18 cellular contexts compared by ENCODE assay signal in the genomic region with DNA sequence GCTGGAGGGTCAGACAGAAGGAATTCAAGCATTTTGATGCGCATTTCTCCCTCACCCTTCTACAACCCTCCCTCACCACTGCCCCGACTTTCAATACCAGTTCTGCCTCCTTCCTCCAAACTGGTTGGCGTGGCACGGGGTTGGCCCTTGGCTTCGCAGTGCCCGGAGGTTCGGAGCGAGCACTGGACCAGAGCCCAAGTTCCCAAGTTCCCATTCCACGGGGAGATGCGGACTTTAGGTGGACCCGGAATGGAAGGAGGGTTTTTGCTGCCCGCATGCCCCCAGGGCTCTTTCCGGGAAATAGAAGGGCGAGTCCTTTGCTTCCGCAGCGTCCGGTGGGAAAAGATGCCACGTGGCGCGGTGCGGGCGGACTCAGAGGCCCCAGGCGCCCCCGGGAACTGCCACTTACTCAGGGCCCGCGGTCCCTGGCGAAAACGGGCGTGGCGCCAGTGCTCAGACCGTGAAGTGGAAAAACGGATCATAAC. TPM values are rescaled to one million over a fixed set of nuclear protein-coding genes. Genes with fewer than 3 reads are reported as not detected.
DNase-seq lines count a peak whose midpoint lies in the region; ATAC-seq and TF ChIP-seq lines count a peak whose summit lies in the region.
"Had no signal": no experiment of that assay in that cellular context is flagged by ENCODE, and none has a peak within 500 bp of the region (broad histone marks: within the 10 kb centered on the region; RNA-seq: fewer than 3 reads in every experiment).

No MANE protein-coding gene starts in this region.

- H4K20me1 ChIP-seq in mammary epithelial cell (ENCODE audit: insufficient read depth, low read length) = no peaks in the 10 kb centered on the region

- H3K27ac ChIP-seq in mammary epithelial cell (ENCODE audit: insufficient read depth, low read depth, low read length) = no peak overlapping the region
- H3K27ac ChIP-seq in thoracic aorta = no peak overlapping the region
- H3K27ac ChIP-seq in aorta (ENCODE audit: low read depth in 1 of 2, low read length in 2 of 2) = no peak overlapping the region
- H3K27ac ChIP-seq: A549, WERI-Rb-1 had no signal

- H3K9me3 ChIP-seq in mammary epithelial cell (replicated peaks; ENCODE audit: insufficient read depth, low read length) (no peaks in the 10 kb centered on the region), thoracic aorta (no peaks in the 10 kb centered on the region), aorta (ENCODE audit: control insufficient read depth, low read length) (no peaks in the 10 kb centered on the region)
- H3K9me3 ChIP-seq: A549, HAP-1 had no signal

- no peak overlapping the region for H2AFZ ChIP-seq in mammary epithelial cell (ENCODE audit: low read depth, low read length)

- H3K27me3 ChIP-seq in mammary epithelial cell (ENCODE audit: insufficient read depth, low read length) = peaks cover 20% of the 10 kb centered on the region
- H3K27me3 ChIP-seq in thoracic aorta (replicated peaks; ENCODE audit: insufficient read depth) = no peaks in the 10 kb centered on the region
- H3K27me3 ChIP-seq in aorta (ENCODE audit: control insufficient read depth in 1 of 2, insufficient read depth in 2 of 2, low read length in 1 of 2) = no peaks in the 10 kb centered on the region

- in situ Hi-C loops in mammary epithelial cell (cut with MboI; ENCODE audit: low sequenced_read_pairs in 2 of 2) (no loop called here), G401 (cut with HindIII; ENCODE audit: low sequenced_read_pairs) (no loop called here)

- TF ChIP-seq CTCF in mammary epithelial cell (conservative IDR thresholded peaks at IDR 0.05 in 1 of 2, IDR thresholded peaks at IDR 0.05 in 1 of 2; ENCODE audit: extremely low read depth in 1 of 2, insufficient read depth in 1 of 2, low read depth in 1 of 2, low read length in 2 of 2) = no peak
- TF ChIP-seq CTCF in thoracic aorta (IDR thresholded peaks at IDR 0.05) = no peak

- H3K4me3 ChIP-seq in mammary epithelial cell (replicated peaks in 1 of 3; ENCODE audit: insufficient read depth in 1 of 3, low read depth in 2 of 3, low read length in 3 of 3) = no peak overlapping the region
- peak overlapping the region; percentile 39 for H3K4me3 ChIP-seq in thoracic aorta
- H3K4me3 ChIP-seq in aorta (ENCODE audit: low read length in 2 of 2) = no peak overlapping the region
- H3K4me3 ChIP-seq: A549, HAP-1 had no signal

- dilution Hi-C loops in mammary epithelial cell (cut with HindIII; ENCODE audit: low sequenced_read_pairs) = loop anchor here (10.0 kb wide), 1 partner anchor 62 kb away; no protein-coding TSS in a partner anchor

- intact Hi-C loops in mammary epithelial cell (cut with micrococcal nuclease) (no loop called here), aorta (cut with DNase I) (no loop called here)

- H3K4me2 ChIP-seq in mammary epithelial cell (ENCODE audit: insufficient read depth, low read depth, low read length) = peak overlapping the region; percentile 32
- H3K4me2 ChIP-seq: A549 had no signal

- ATAC-seq in thoracic aorta (ENCODE audit: insufficient number of reproducible peaks, low FRiP score, low read depth) (no peak), aorta (ENCODE audit: low FRiP score) (no peak)
- ATAC-seq: A549, natural killer cell, Panc1 had no signal

- H3K79me2 ChIP-seq in mammary epithelial cell (ENCODE audit: insufficient read depth, low read length) = no peaks in the 10 kb centered on the region

- H3K4me1 ChIP-seq in mammary epithelial cell (ENCODE audit: insufficient read depth, low read length) (peaks cover 8% of the 10 kb centered on the region), thoracic aorta (ENCODE audit: control insufficient read depth in 1 of 2, low read depth in 2 of 2) (peaks cover 0 to 12% of the 10 kb centered on the region in 2 donors), aorta (ENCODE audit: control insufficient read depth in 1 of 2, insufficient read depth in 2 of 2, low read length in 2 of 2) (no peaks in the 10 kb centered on the region)
- H3K4me1 ChIP-seq: A549, HAP-1 had no signal

- no TSS peak for BruUV-seq in mammary epithelial cell (replicated peaks; lab: Mats Ljungman, UMichigan)

- no peak overlapping the region for H3K9ac ChIP-seq in mammary epithelial cell (ENCODE audit: insufficient read depth, low read length)

- peak; percentile 51 for DNase-seq in SIG-M5 treated with dmso at 0.1 percent for 504 hours (lab: John Stamatoyannopoulos, UW; ENCODE audit: unreplicated experiment)
- DNase-seq in SIG-M5 (lab: John Stamatoyannopoulos, UW) = no peak
- DNase-seq in mammary epithelial cell = no peak
- peak; percentile 25 for DNase-seq in iPS-NIHi11 (ENCODE audit: low spot score)
- DNase-seq in thoracic aorta (ENCODE audit: low spot score) = no peak
- no peak for DNase-seq in aorta
- DNase-seq in G401 (ENCODE audit: low spot score) = no peak
- DNase-seq in stimulated activated naive CD4-positive, alpha-beta T cell (lab: John Stamatoyannopoulos, UW) = no peak
- DNase-seq: erythroblast, natural killer cell, NCI-H2081, WERI-Rb-1 had no signal

- H3K36me3 ChIP-seq in mammary epithelial cell (ENCODE audit: insufficient read depth, low read length) (no peaks in the 10 kb centered on the region), thoracic aorta (no peaks in the 10 kb centered on the region), aorta (ENCODE audit: control insufficient read depth in 1 of 2, insufficient read depth in 2 of 2, low read length in 1 of 2) (no peaks in the 10 kb centered on the region)
- H3K36me3 ChIP-seq: HAP-1, WERI-Rb-1 had no signal

- 19% methylated on average over 29 of the region's 32 CpGs for WGBS in mammary epithelial cell (ENCODE audit: low coverage, missing lambda C conversion rate)
- 11 to 12% methylated on average over 32 of the region's 32 CpGs for WGBS in aorta, 2 donors

- CTCF ChIA-PET in mammary epithelial cell (lab: Charles Lee; ENCODE audit: low non-redundant PET) = no interaction called here

RNA-seq across cellular contexts. Expression of a gene that starts 8.0 kb away (rescaled TPM):
- not detected for total RNA-seq in mammary epithelial cell
- polyA plus RNA-seq in mammary epithelial cell = 0.02 TPM
- polyA minus RNA-seq in mammary epithelial cell = not detected
- total RNA-seq in thoracic aorta = not detected
- under 1 TPM; 0.16 to 0.18 TPM for total RNA-seq in aorta
- polyA plus RNA-seq in aorta = under 1 TPM; 0.26 to 0.75 TPM
- total RNA-seq in G401 (2014; rRNA removed; shearing (Covaris generic)) = not detected in 2 replicates
- total RNA-seq: activated T-helper 2 cell treated with anti-CD3 and anti-CD28 coated beads, Interferon-gamma antibody, Interleukin-2, Interleukin-4, amounts not matched to agents 10 μg/mL and 5 μg/mL and 100 μg/mL, durations not matched to agents 14 hours and 24 hours and 36 hours; HT1080 had no signal
- polyA plus RNA-seq: liver had no signal

Comparison
In these comparisons a context has a peak if more than half of its experiments do, and no peak if none do; other contexts are left out.
1. DNase-seq: peak in SIG-M5 treated with dmso at 0.1 percent for 504 hours (single experiment) and iPS-NIHi11 (single experiment); none in SIG-M5 (single experiment), mammary epithelial cell (single experiment), thoracic aorta (single experiment), aorta (0 of 2), G401 (single experiment) and stimulated activated naive CD4-positive, alpha-beta T cell (0 of 6).